In genomic region chr2:11541693-11542274, GRCh38 we compare ENCODE assay signal across 1 cellular context.
TF ChIP-seq lines count a peak whose summit lies in the region.

No MANE protein-coding gene starts in this region.

TF ChIP-seq in HepG2, 621 proteins besides CTCF, POLR2A, EP300 and RAD21 (continued from another document and continues in another):
- TF ChIP-seq USF2 (IDR thresholded peaks at IDR 0.05; ENCODE audit: low read depth, low read length) = no peak
- TF ChIP-seq USF2 (CRISPR knock-in tag; IDR thresholded peaks at IDR 0.05; ENCODE audit: borderline replicate concordance) = no peak
- no peak for TF ChIP-seq SRF (IDR thresholded peaks at IDR 0.05; ENCODE audit: low read depth, low read length)
- TF ChIP-seq MYPOP (CRISPR knock-in tag; IDR thresholded peaks at IDR 0.05) = no peak
- no peak for TF ChIP-seq BRD4 (CRISPR knock-in tag; IDR thresholded peaks at IDR 0.05)
- TF ChIP-seq AHDC1 (CRISPR knock-in tag; IDR thresholded peaks at IDR 0.05; ENCODE audit: borderline replicate concordance) = no peak
- TF ChIP-seq ZNF816 (CRISPR knock-in tag; IDR thresholded peaks at IDR 0.05; ENCODE audit: borderline replicate concordance) = no peak
- TF ChIP-seq ZNF343 (CRISPR knock-in tag; IDR thresholded peaks at IDR 0.05) = 0 out of 2 replicates have a peak, but pooled peaks have one; percentile 19
- no peak for TF ChIP-seq ZNF142 (CRISPR knock-in tag; IDR thresholded peaks at IDR 0.05)
- TF ChIP-seq ARNT (IDR thresholded peaks at IDR 0.05) = no peak
- TF ChIP-seq PPARG (CRISPR knock-in tag; conservative IDR thresholded peaks at IDR 0.05) = no peak
- no peak for TF ChIP-seq GATA4 (IDR thresholded peaks at IDR 0.05; ENCODE audit: borderline replicate concordance, low read depth)
- TF ChIP-seq ZNF503 (CRISPR knock-in tag; IDR thresholded peaks at IDR 0.05) = no peak
- TF ChIP-seq GTF3A (CRISPR knock-in tag; conservative IDR thresholded peaks at IDR 0.05) = no peak
- TF ChIP-seq ZGPAT (CRISPR knock-in tag; IDR thresholded peaks at IDR 0.05) = no peak
- TF ChIP-seq RFX1 (IDR thresholded peaks at IDR 0.05) = no peak
- no peak for TF ChIP-seq PHF21A (CRISPR knock-in tag; IDR thresholded peaks at IDR 0.05)
- TF ChIP-seq ZNF543 (CRISPR knock-in tag; IDR thresholded peaks at IDR 0.05) = no peak
- no peak for TF ChIP-seq ZSCAN12 (CRISPR knock-in tag; IDR thresholded peaks at IDR 0.05)
- TF ChIP-seq ZNF883 (CRISPR knock-in tag; IDR thresholded peaks at IDR 0.05; ENCODE audit: not compliant biosample characterization) = no peak
- no peak for TF ChIP-seq PITX1 (CRISPR knock-in tag; IDR thresholded peaks at IDR 0.05)
- TF ChIP-seq GFI1 (CRISPR knock-in tag; IDR thresholded peaks at IDR 0.05; ENCODE audit: borderline replicate concordance) = no peak
- no peak for TF ChIP-seq ZNF253 (CRISPR knock-in tag; IDR thresholded peaks at IDR 0.05; ENCODE audit: borderline replicate concordance)
- TF ChIP-seq ZNF607 (CRISPR knock-in tag; IDR thresholded peaks at IDR 0.05; ENCODE audit: borderline replicate concordance) = no peak
- no peak for TF ChIP-seq SMAD3 (CRISPR knock-in tag; IDR thresholded peaks at IDR 0.05)
- TF ChIP-seq ZNF773 (CRISPR knock-in tag; IDR thresholded peaks at IDR 0.05; ENCODE audit: borderline replicate concordance) = no peak
- no peak for TF ChIP-seq ZNF562 (CRISPR knock-in tag; IDR thresholded peaks at IDR 0.05; ENCODE audit: borderline replicate concordance)
- no peak for TF ChIP-seq DMAP1 (CRISPR knock-in tag; IDR thresholded peaks at IDR 0.05)
- TF ChIP-seq ZNF101 (CRISPR knock-in tag; IDR thresholded peaks at IDR 0.05; ENCODE audit: borderline replicate concordance, low read depth) = no peak
- TF ChIP-seq TOE1 (CRISPR knock-in tag; IDR thresholded peaks at IDR 0.05) = no peak
- TF ChIP-seq ZNF761 (CRISPR knock-in tag; conservative IDR thresholded peaks at IDR 0.05) = no peak
- TF ChIP-seq ATM (IDR thresholded peaks at IDR 0.05; ENCODE audit: borderline replicate concordance) = no peak
- TF ChIP-seq NRL (CRISPR knock-in tag; IDR thresholded peaks at IDR 0.05; ENCODE audit: borderline replicate concordance) = no peak
- no peak for TF ChIP-seq KLF13 (CRISPR knock-in tag; IDR thresholded peaks at IDR 0.05)
- no peak for TF ChIP-seq ZNF3 (CRISPR knock-in tag; IDR thresholded peaks at IDR 0.05)
- TF ChIP-seq SKIL (CRISPR knock-in tag; IDR thresholded peaks at IDR 0.05; ENCODE audit: borderline replicate concordance) = no peak
- TF ChIP-seq ETV6 (CRISPR knock-in tag; conservative IDR thresholded peaks at IDR 0.05) = no peak
- no peak for TF ChIP-seq KDM2A (CRISPR knock-in tag; IDR thresholded peaks at IDR 0.05; ENCODE audit: borderline replicate concordance, low read depth)
- TF ChIP-seq ZNF143 (CRISPR knock-in tag; IDR thresholded peaks at IDR 0.05) = no peak
- no peak for TF ChIP-seq ZNF235 (CRISPR knock-in tag; IDR thresholded peaks at IDR 0.05; ENCODE audit: borderline replicate concordance)
- no peak for TF ChIP-seq HBP1 (CRISPR knock-in tag; IDR thresholded peaks at IDR 0.05; ENCODE audit: low read depth)
- no peak for TF ChIP-seq GZF1 (CRISPR knock-in tag; IDR thresholded peaks at IDR 0.05)
